In genomic region chr15:98547741-98548166, GRCh38 we compare ENCODE assay signal across 9 cellular contexts.
DNase-seq lines count a peak whose midpoint lies in the region; ATAC-seq lines count a peak whose summit lies in the region.
"Had no signal": no experiment of that assay in that cellular context is flagged by ENCODE, and none has a peak within 500 bp of the region (broad histone marks: within the 10 kb centered on the region; RNA-seq: fewer than 3 reads in every experiment).

No MANE protein-coding gene starts in this region.

- intact Hi-C loops in left colon (cut with DNase I, micrococcal nuclease): no loop called here

- peaks cover 0 to 7% of the 10 kb centered on the region in 2 donors for H3K9me3 Mint-ChIP-seq in stimulated activated naive CD8-positive, alpha-beta T cell treated with anti-CD3 and anti-CD28 coated beads, Interleukin-15, amount 100 ng/mL, for 72 hours

- ATAC-seq in left colon: no peak
- peak; percentile 58 for ATAC-seq in stimulated activated naive CD8-positive, alpha-beta T cell treated with anti-CD3 and anti-CD28 coated beads, Interleukin-15, amount 100 ng/mL, for 72 hours
- ATAC-seq in HG03342 (IDR thresholded peaks at IDR 0.05; ENCODE audit: unreplicated experiment): no peak

- H3K4me3 Mint-ChIP-seq in stimulated activated naive CD8-positive, alpha-beta T cell treated with anti-CD3 and anti-CD28 coated beads, Interleukin-15, amount 100 ng/mL, for 72 hours: peak overlapping the region; percentile 90 to 94

- H3K27ac Mint-ChIP-seq in stimulated activated naive CD8-positive, alpha-beta T cell treated with anti-CD3 and anti-CD28 coated beads, Interleukin-15, amount 100 ng/mL, for 72 hours: peak overlapping the region; percentile 82 to 97

- H3K4me1 Mint-ChIP-seq in stimulated activated naive CD8-positive, alpha-beta T cell treated with anti-CD3 and anti-CD28 coated beads, Interleukin-15, amount 100 ng/mL, for 72 hours: peaks cover 23% of the 10 kb centered on the region

- peak; percentile 57 for DNase-seq in DMS53 (lab: John Stamatoyannopoulos, UW)
- no peak for DNase-seq in DMS53 treated with DMSO at 0.1 percent for 48 hours (lab: John Stamatoyannopoulos, UW; ENCODE audit: unreplicated experiment)
- peak in 11 of 61 donors; percentile 11 to 66 (median 46) for DNase-seq in caudate nucleus (lab: John Stamatoyannopoulos, UW)
- peak; percentile 9 to 29 for DNase-seq in left colon
- DNase-seq in stimulated activated naive CD8-positive, alpha-beta T cell treated with anti-CD3 and anti-CD28 coated beads, Interleukin-15, amount 100 ng/mL, for 72 hours: peak in 1 of 2 donors; percentile 21
- DNase-seq in SIG-M5 treated with dmso at 0.1 percent for 504 hours (lab: John Stamatoyannopoulos, UW; ENCODE audit: unreplicated experiment): no peak
- no peak for DNase-seq in NCI-H1694 (lab: John Stamatoyannopoulos, UW)

- peaks cover 62% of the 10 kb centered on the region for H3K27me3 Mint-ChIP-seq in stimulated activated naive CD8-positive, alpha-beta T cell treated with anti-CD3 and anti-CD28 coated beads, Interleukin-15, amount 100 ng/mL, for 72 hours

- peak overlapping the region; percentile 82 for H3K27ac ChIP-seq in caudate nucleus (ENCODE audit: low read depth, low read length)
- H3K27ac ChIP-seq: 22Rv1 had no signal

Comparison
In these comparisons a context has a peak if more than half of its experiments do, and no peak if none do; other contexts are left out.
1. DNase-seq: peak in DMS53 (single experiment) and left colon (2 of 2); none in DMS53 treated with DMSO at 0.1 percent for 48 hours (single experiment), SIG-M5 treated with dmso at 0.1 percent for 504 hours (single experiment) and NCI-H1694 (single experiment).